Comparison of ENCODE assay signal across 20 cellular contexts in genomic region chr5:107215581-107215980, GRCh38.
DNase-seq lines count a peak whose midpoint lies in the region; ATAC-seq, FAIRE-seq and TF ChIP-seq lines count a peak whose summit lies in the region.
"Had no signal": no experiment of that assay in that cellular context is flagged by ENCODE, and none has a peak within 500 bp of the region (broad histone marks: within the 10 kb centered on the region; RNA-seq: fewer than 3 reads in every experiment).

No MANE protein-coding gene starts in this region.

- no peak overlapping the region for H3K4me3 Mint-ChIP-seq in activated T-cell treated with anti-CD3 and anti-CD28 coated beads, Interleukin-2, amount 50 U/mL, for 72 hours
- H3K4me3 Mint-ChIP-seq: activated CD8-positive, alpha-beta T cell treated with anti-CD3 and anti-CD28 coated beads, Interleukin-2, amount 10 ng/mL, durations not matched to agents 7 days and 5 days; activated naive CD4-positive, alpha-beta T cell treated with anti-CD3 and anti-CD28 coated beads, Interleukin-2, amount 50 U/mL, for 24 hours; HFFc6 had no signal

- no peak overlapping the region for H3K4me3 ChIP-seq in right cardiac atrium (ENCODE audit: low read length)
- no peak overlapping the region for H3K4me3 ChIP-seq in keratinocyte (ENCODE audit: control insufficient read depth in 2 of 3, extremely low read depth in 1 of 3, insufficient read depth in 2 of 3, low read depth in 1 of 3, low read length in 3 of 3)
- H3K4me3 ChIP-seq: SJSA1 had no signal

- H3K27ac Mint-ChIP-seq in activated T-cell treated with anti-CD3 and anti-CD28 coated beads, Interleukin-2, amount 50 U/mL, for 72 hours = no peak overlapping the region
- H3K27ac Mint-ChIP-seq: activated CD8-positive, alpha-beta T cell treated with anti-CD3 and anti-CD28 coated beads, Interleukin-2, amount 10 ng/mL, durations not matched to agents 7 days and 5 days; activated naive CD4-positive, alpha-beta T cell treated with anti-CD3 and anti-CD28 coated beads, Interleukin-2, amount 50 U/mL, for 24 hours; HFFc6 had no signal

- H3K27me3 ChIP-seq in right cardiac atrium (ENCODE audit: control insufficient read depth, insufficient read depth) = no peaks in the 10 kb centered on the region
- H3K27me3 ChIP-seq in keratinocyte (ENCODE audit: control insufficient read depth, extremely low read depth, insufficient read depth, low read length) = no peaks in the 10 kb centered on the region
- H3K27me3 ChIP-seq: SJSA1 had no signal

- FAIRE-seq in keratinocyte (lab: Jason Lieb, UNC) = peak; percentile 84
- FAIRE-seq: colon, GM12892 had no signal

- peak overlapping the region; percentile 93 for H3K27ac ChIP-seq in right cardiac atrium (ENCODE audit: low read length)
- no peak overlapping the region for H3K27ac ChIP-seq in keratinocyte (ENCODE audit: control insufficient read depth, insufficient read depth, low read length)
- H3K27ac ChIP-seq: SJSA1 had no signal

- no peaks in the 10 kb centered on the region for H3K4me1 ChIP-seq in right cardiac atrium (ENCODE audit: control insufficient read depth, insufficient read depth, low read length)
- peaks cover 21% of the 10 kb centered on the region for H3K4me1 ChIP-seq in keratinocyte (ENCODE audit: control insufficient read depth, extremely low read depth, insufficient read depth, low read length)
- H3K4me1 ChIP-seq: SJSA1 had no signal

- H3K4me1 Mint-ChIP-seq in activated T-cell treated with anti-CD3 and anti-CD28 coated beads, Interleukin-2, amount 50 U/mL, for 72 hours (ENCODE audit: low read depth) = no peaks in the 10 kb centered on the region
- H3K4me1 Mint-ChIP-seq: activated naive CD4-positive, alpha-beta T cell treated with anti-CD3 and anti-CD28 coated beads, Interleukin-2, amount 50 U/mL, for 24 hours had no signal

- no peak overlapping the region for H3K9ac ChIP-seq in keratinocyte (ENCODE audit: control insufficient read depth, extremely low read depth, insufficient read depth, low read length)

- H3K9me3 ChIP-seq in right cardiac atrium (ENCODE audit: control insufficient read depth, low read length) (no peaks in the 10 kb centered on the region), keratinocyte (ENCODE audit: control insufficient read depth, low read depth, low read length) (no peaks in the 10 kb centered on the region)
- H3K9me3 ChIP-seq: SJSA1 had no signal

- DNase-seq in right cardiac atrium = no peak
- no peak for DNase-seq in left cardiac atrium
- peak; percentile 10 for DNase-seq in RPMI8226
- no peak for DNase-seq in keratinocyte (ENCODE audit: low read depth, low spot score)
- no peak for DNase-seq in activated T-cell treated with anti-CD3 and anti-CD28 coated beads, Interleukin-2, amount 50 U/mL, for 1 hour
- DNase-seq in activated T-cell treated with anti-CD3 and anti-CD28 coated beads, Interleukin-2, amount 50 U/mL, for 72 hours = no peak
- DNase-seq in NK-92 (lab: John Stamatoyannopoulos, UW; ENCODE audit: unreplicated experiment) = no peak
- DNase-seq: activated CD4-positive, CD25-positive, alpha-beta regulatory T cell; activated CD8-positive, alpha-beta T cell treated with anti-CD3 and anti-CD28 coated beads, Interleukin-2, amount 10 ng/mL, durations not matched to agents 7 days and 5 days; DMS53; HFFc6; left colon; NCI-H1092 treated with DMSO at 0.1 percent for 48 hours; NCI-H2107; NCI-H524 treated with DMSO at 0.1 percent for 48 hours had no signal

- dilution Hi-C loops in keratinocyte (cut with MboI; ENCODE audit: extremely low pct_ligation_motif_present, low sequenced_read_pairs) = no loop called here

- H3K9me3 Mint-ChIP-seq in activated T-cell treated with anti-CD3 and anti-CD28 coated beads, Interleukin-2, amount 50 U/mL, for 72 hours = no peaks in the 10 kb centered on the region
- H3K9me3 Mint-ChIP-seq: activated naive CD4-positive, alpha-beta T cell treated with anti-CD3 and anti-CD28 coated beads, Interleukin-2, amount 50 U/mL, for 24 hours had no signal

- H3K36me3 ChIP-seq in keratinocyte (ENCODE audit: control insufficient read depth in 2 of 2, extremely low read depth in 1 of 2, insufficient read depth in 2 of 2, low read length in 2 of 2) = no peaks in the 10 kb centered on the region
- H3K36me3 ChIP-seq: SJSA1 had no signal

- WGBS in right cardiac atrium = 30% methylated on average over 2 of the region's 2 CpGs

- H3K36me3 Mint-ChIP-seq in activated T-cell treated with anti-CD3 and anti-CD28 coated beads, Interleukin-2, amount 50 U/mL, for 72 hours (ENCODE audit: insufficient read depth in 2 of 2) = no peaks in the 10 kb centered on the region
- H3K36me3 Mint-ChIP-seq: activated naive CD4-positive, alpha-beta T cell treated with anti-CD3 and anti-CD28 coated beads, Interleukin-2, amount 50 U/mL, for 24 hours had no signal

- no peaks in the 10 kb centered on the region for H4K20me1 ChIP-seq in keratinocyte (ENCODE audit: control insufficient read depth, extremely low read depth, insufficient read depth, low read length)

- H3K4me2 ChIP-seq in keratinocyte (ENCODE audit: control insufficient read depth, extremely low read depth, insufficient read depth, low read depth, low read length) = peak overlapping the region; percentile 34

- peak overlapping the region; percentile 70 for H2AFZ ChIP-seq in keratinocyte (ENCODE audit: control insufficient read depth, low read length)

- ATAC-seq in right cardiac atrium = no peak
- no peak for ATAC-seq in left cardiac atrium
- ATAC-seq in GM18868 (IDR thresholded peaks at IDR 0.05; ENCODE audit: unreplicated experiment) = no peak
- ATAC-seq in activated T-cell treated with anti-CD3 and anti-CD28 coated beads, Interleukin-2, amount 50 U/mL, for 72 hours (replicated peaks in 1 of 2) = no peak
- ATAC-seq: activated CD8-positive, alpha-beta T cell treated with anti-CD3 and anti-CD28 coated beads, Interleukin-2, amount 10 ng/mL, durations not matched to agents 7 days and 5 days; left colon had no signal

- TF ChIP-seq CTCF in keratinocyte (optimal IDR thresholded peaks at IDR 0.05 in 1 of 3, IDR thresholded peaks at IDR 0.05 in 1 of 3, conservative IDR thresholded peaks at IDR 0.05 in 1 of 3; ENCODE audit: extremely low read depth in 1 of 3, insufficient read depth in 2 of 3, low read length in 3 of 3) = no peak

- no peaks in the 10 kb centered on the region for H3K27me3 Mint-ChIP-seq in activated T-cell treated with anti-CD3 and anti-CD28 coated beads, Interleukin-2, amount 50 U/mL, for 72 hours (ENCODE audit: low read depth)
- H3K27me3 Mint-ChIP-seq: activated naive CD4-positive, alpha-beta T cell treated with anti-CD3 and anti-CD28 coated beads, Interleukin-2, amount 50 U/mL, for 24 hours had no signal

- no peaks in the 10 kb centered on the region for H3K9me1 ChIP-seq in keratinocyte (ENCODE audit: control insufficient read depth, extremely low read depth, insufficient read depth, low read length)

- H3K79me2 ChIP-seq in keratinocyte (ENCODE audit: control insufficient read depth, insufficient read depth, low read length) = no peaks in the 10 kb centered on the region

- intact Hi-C loops in right cardiac atrium (cut with DNase I) = no loop called here
- intact Hi-C loops in left cardiac atrium (cut with DNase I) = loop anchor here in 1 of 2 donors (5.0 kb wide), 1 partner anchor 457 kb away; the partner anchor contains the start of gene EFNA5
